In genomic region chr18:35511428-35511827, GRCh38 we compare ENCODE assay signal across 12 cellular contexts. TPM values are rescaled to one million over a fixed set of nuclear protein-coding genes. Genes with fewer than 3 reads are reported as not detected.
DNase-seq lines count a peak whose midpoint lies in the region; ATAC-seq, FAIRE-seq and TF ChIP-seq lines count a peak whose summit lies in the region.
"Had no signal": no experiment of that assay in that cellular context is flagged by ENCODE, and none has a peak within 500 bp of the region (broad histone marks: within the 10 kb centered on the region; RNA-seq: fewer than 3 reads in every experiment).

No MANE protein-coding gene starts in this region.

- intact Hi-C loops in left ventricle myocardium inferior (cut with micrococcal nuclease), result no loop called here

- H3K36me3 ChIP-seq in right atrium auricular region (no peaks in the 10 kb centered on the region), left ventricle myocardium inferior (no peaks in the 10 kb centered on the region), stomach smooth muscle (ENCODE audit: control insufficient read depth in 2 of 2, insufficient read depth in 2 of 2, low read length in 2 of 2) (no peaks in the 10 kb centered on the region)
- H3K36me3 ChIP-seq: cardiac muscle cell, gastroesophageal sphincter had no signal

- no peak overlapping the region for H3K9ac ChIP-seq in stomach smooth muscle (ENCODE audit: low read length in 2 of 2)

- no peaks in the 10 kb centered on the region for H3K27me3 Mint-ChIP-seq in activated CD4-positive, alpha-beta memory T cell treated with anti-CD3 and anti-CD28 coated beads, Interleukin-2, amount 10 ng/mL, durations not matched to agents 7 days and 5 days

- H3K9me3 ChIP-seq in right atrium auricular region (no peaks in the 10 kb centered on the region), left ventricle myocardium inferior (replicated peaks) (no peaks in the 10 kb centered on the region), stomach smooth muscle (ENCODE audit: control insufficient read depth in 2 of 2, low read length in 2 of 2) (no peaks in the 10 kb centered on the region)
- H3K9me3 ChIP-seq: gastroesophageal sphincter had no signal

- H3K4me1 ChIP-seq in right atrium auricular region, result peaks cover 0 to 22% of the 10 kb centered on the region in 2 donors
- peaks cover 57% of the 10 kb centered on the region for H3K4me1 ChIP-seq in left ventricle myocardium inferior
- H3K4me1 ChIP-seq in stomach smooth muscle (ENCODE audit: control insufficient read depth, insufficient read depth, low read length), result peaks cover 29% of the 10 kb centered on the region

- TF ChIP-seq CTCF in right atrium auricular region (IDR thresholded peaks at IDR 0.05) (no peak), left ventricle myocardium inferior (IDR thresholded peaks at IDR 0.05; ENCODE audit: borderline replicate concordance) (no peak)

- H3K27ac ChIP-seq in right atrium auricular region, result no peak overlapping the region
- H3K27ac ChIP-seq in left ventricle myocardium inferior (replicated peaks), result no peak overlapping the region
- peak overlapping the region; percentile 24 for H3K27ac ChIP-seq in stomach smooth muscle (ENCODE audit: low read length)
- H3K27ac ChIP-seq: cardiac muscle cell, gastroesophageal sphincter had no signal

- no peak overlapping the region for H3K4me3 ChIP-seq in right atrium auricular region
- no peak overlapping the region for H3K4me3 ChIP-seq in left ventricle myocardium inferior
- no peak overlapping the region for H3K4me3 ChIP-seq in stomach smooth muscle (ENCODE audit: low read length in 2 of 2)
- H3K4me3 ChIP-seq: cardiac muscle cell, gastroesophageal sphincter had no signal

- H3K4me3 Mint-ChIP-seq in activated CD4-positive, alpha-beta memory T cell treated with anti-CD3 and anti-CD28 coated beads, Interleukin-2, amount 10 ng/mL, durations not matched to agents 7 days and 5 days, result no peak overlapping the region
- H3K4me3 Mint-ChIP-seq: natural killer cell had no signal

- peak; percentile 44 for DNase-seq in right atrium auricular region (ENCODE audit: low spot score)
- no peak for DNase-seq in left ventricle myocardium inferior
- DNase-seq in NCI-H1694 (lab: John Stamatoyannopoulos, UW), result no peak
- DNase-seq in activated CD4-positive, alpha-beta memory T cell treated with anti-CD3 and anti-CD28 coated beads, Interleukin-2, amount 10 ng/mL, durations not matched to agents 7 days and 5 days, result no peak
- DNase-seq in HTR-8/SVneo (ENCODE audit: insufficient read length, low spot score), result no peak
- DNase-seq: natural killer cell; stimulated activated CD4-positive, alpha-beta T cell treated with anti-CD3 and anti-CD28 coated beads, Interleukin-1b, Interleukin-23, amount 100 ng/mL, for 48 hours had no signal

- POLR2A ChIA-PET in activated CD4-positive, alpha-beta memory T cell treated with anti-CD3 and anti-CD28 coated beads, Interleukin-2, amount 10 ng/mL, durations not matched to agents 7 days and 5 days (lab: Charles Lee), result no interaction called here

- peak; percentile 95 for ATAC-seq in HG02610 (IDR thresholded peaks at IDR 0.05; ENCODE audit: unreplicated experiment)
- ATAC-seq in HG03558 (IDR thresholded peaks at IDR 0.05; ENCODE audit: extremely low read depth, unreplicated experiment), result peak; percentile 88
- ATAC-seq: gastroesophageal sphincter, natural killer cell had no signal

- H3K27me3 ChIP-seq in right atrium auricular region (no peaks in the 10 kb centered on the region), left ventricle myocardium inferior (ENCODE audit: low read depth) (no peaks in the 10 kb centered on the region), stomach smooth muscle (ENCODE audit: control insufficient read depth in 1 of 2, insufficient read depth in 2 of 2, low read length in 2 of 2) (no peaks in the 10 kb centered on the region)
- H3K27me3 ChIP-seq: cardiac muscle cell, gastroesophageal sphincter had no signal

- no peaks in the 10 kb centered on the region for H3K36me3 Mint-ChIP-seq in activated CD4-positive, alpha-beta memory T cell treated with anti-CD3 and anti-CD28 coated beads, Interleukin-2, amount 10 ng/mL, durations not matched to agents 7 days and 5 days (ENCODE audit: low read depth)
- H3K36me3 Mint-ChIP-seq: natural killer cell had no signal

- CTCF ChIA-PET in activated CD4-positive, alpha-beta memory T cell treated with anti-CD3 and anti-CD28 coated beads, Interleukin-2, amount 10 ng/mL, durations not matched to agents 7 days and 5 days (lab: Charles Lee), result interaction anchor here (0.6 kb wide), 1 partner anchor 13 kb away, joined by 3 read pairs; no protein-coding TSS in a partner anchor

- H3K27ac Mint-ChIP-seq in activated CD4-positive, alpha-beta memory T cell treated with anti-CD3 and anti-CD28 coated beads, Interleukin-2, amount 10 ng/mL, durations not matched to agents 7 days and 5 days, result no peak overlapping the region
- H3K27ac Mint-ChIP-seq: natural killer cell had no signal

- FAIRE-seq in HTR-8/SVneo (lab: Jason Lieb, UNC), result no peak

- no peaks in the 10 kb centered on the region for H3K9me3 Mint-ChIP-seq in activated CD4-positive, alpha-beta memory T cell treated with anti-CD3 and anti-CD28 coated beads, Interleukin-2, amount 10 ng/mL, durations not matched to agents 7 days and 5 days
- H3K9me3 Mint-ChIP-seq: natural killer cell had no signal

- no peaks in the 10 kb centered on the region for H3K4me1 Mint-ChIP-seq in activated CD4-positive, alpha-beta memory T cell treated with anti-CD3 and anti-CD28 coated beads, Interleukin-2, amount 10 ng/mL, durations not matched to agents 7 days and 5 days
- H3K4me1 Mint-ChIP-seq: natural killer cell had no signal

RNA-seq across cellular contexts. Expression of gene INO80C, which starts 13.7 kb away (rescaled TPM):
- total RNA-seq in right atrium auricular region, result 10 to 100 TPM; 11.1 to 13.9 TPM
- 20.3 TPM for total RNA-seq in left ventricle myocardium inferior
- 10 to 100 TPM; 18.4 to 18.8 TPM for total RNA-seq in activated CD4-positive, alpha-beta memory T cell treated with anti-CD3 and anti-CD28 coated beads, Interleukin-2, amount 10 ng/mL, durations not matched to agents 7 days and 5 days
